Comparison of ENCODE assay signal across 8 cellular contexts in genomic region chr3:25594007-25594502, GRCh38.
DNase-seq lines count a peak whose midpoint lies in the region; ATAC-seq lines count a peak whose summit lies in the region.

No MANE protein-coding gene starts in this region.

- H3K27ac ChIP-seq in subcutaneous abdominal adipose tissue (ENCODE audit: low read depth, low read length): peak overlapping the region; percentile 32

- no peaks in the 10 kb centered on the region for H3K27me3 ChIP-seq in subcutaneous abdominal adipose tissue (ENCODE audit: control insufficient read depth in 5 of 5, insufficient read depth in 4 of 5, low read length in 5 of 5)

- no peaks in the 10 kb centered on the region for H3K9me3 ChIP-seq in subcutaneous abdominal adipose tissue (ENCODE audit: control insufficient read depth in 5 of 5, low read length in 5 of 5)

- DNase-seq in NCI-H748 (lab: John Stamatoyannopoulos, UW; ENCODE audit: unreplicated experiment) (peak; percentile 35), NCI-H748 treated with DMSO at 0.1 percent for 48 hours (lab: John Stamatoyannopoulos, UW) (no peak), NCI-H2081 treated with DMSO at 0.1 percent for 48 hours (lab: John Stamatoyannopoulos, UW) (peak; percentile 22), astrocyte of the hippocampus (ENCODE audit: low read depth, low spot score) (peak; percentile 84), iPS-NIHi7 (ENCODE audit: extremely low spot score) (peak; percentile 39), NCI-H187 treated with DMSO at 0.1 percent for 48 hours (lab: John Stamatoyannopoulos, UW) (no peak)

- H3K36me3 ChIP-seq in subcutaneous abdominal adipose tissue (ENCODE audit: control insufficient read depth in 5 of 5, insufficient read depth in 5 of 5, low read length in 5 of 5): peaks cover 16 to 30% (median 23%) of the 10 kb centered on the region in 5 donors

- peak; percentile 47 for ATAC-seq in GM21825 (IDR thresholded peaks at IDR 0.05; ENCODE audit: unreplicated experiment)

- H3K4me1 ChIP-seq in subcutaneous abdominal adipose tissue (ENCODE audit: control insufficient read depth in 5 of 5, insufficient read depth in 5 of 5, low read length in 5 of 5): peaks cover 0 to 18% (median 17%) of the 10 kb centered on the region in 5 donors

- no peak overlapping the region for H3K9ac ChIP-seq in subcutaneous abdominal adipose tissue (ENCODE audit: low read length in 5 of 5)

- H3K4me3 ChIP-seq in subcutaneous abdominal adipose tissue (ENCODE audit: low read depth in 1 of 5, low read length in 5 of 5): no peak overlapping the region

Comparison
In these comparisons a context has a peak if more than half of its experiments do, and no peak if none do; other contexts are left out.
1. DNase-seq: peak in NCI-H748 (single experiment), NCI-H2081 treated with DMSO at 0.1 percent for 48 hours (single experiment), astrocyte of the hippocampus (single experiment) and iPS-NIHi7 (single experiment); none in NCI-H748 treated with DMSO at 0.1 percent for 48 hours (single experiment) and NCI-H187 treated with DMSO at 0.1 percent for 48 hours (single experiment).